ENCODE assay signal across 12 cellular contexts in the genomic region with DNA sequence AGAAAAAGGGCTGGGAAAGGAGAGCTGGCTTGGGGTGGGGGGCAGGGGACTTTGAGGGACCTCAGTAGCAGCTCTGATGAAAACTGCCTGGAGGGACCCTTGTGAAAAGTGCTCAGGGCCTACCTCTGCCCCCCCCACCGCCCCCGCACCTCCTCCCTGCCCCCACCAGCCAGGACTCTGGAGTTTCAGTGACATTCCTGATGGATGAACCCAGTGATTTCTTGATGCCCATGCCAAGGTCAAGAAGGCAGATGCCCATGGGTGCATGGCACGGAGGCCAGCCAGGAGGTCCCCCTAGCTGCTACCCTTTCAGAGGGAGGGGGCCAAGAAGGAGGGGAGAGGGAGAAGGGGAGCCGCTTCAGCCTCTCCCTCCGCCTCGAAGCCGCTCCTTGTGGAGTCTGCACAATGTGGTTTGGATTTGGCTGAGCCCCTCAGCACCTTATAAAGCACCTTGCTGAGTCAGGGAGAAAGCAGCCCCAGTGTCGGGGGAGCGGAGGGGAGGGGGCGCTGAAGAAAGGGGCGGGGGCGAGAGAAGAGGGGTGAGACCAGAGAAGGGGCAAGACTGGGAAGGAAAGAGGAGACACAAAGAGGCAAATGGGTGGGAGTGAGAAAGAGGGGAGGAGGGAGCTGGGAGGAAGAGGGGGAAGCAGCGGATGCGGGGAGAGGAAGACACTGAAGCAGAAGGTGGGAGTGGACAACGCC. TPM values are rescaled to one million over a fixed set of nuclear protein-coding genes. Genes with fewer than 3 reads are reported as not detected.
DNase-seq lines count a peak whose midpoint lies in the region; ATAC-seq and TF ChIP-seq lines count a peak whose summit lies in the region.
"Had no signal": no experiment of that assay in that cellular context is flagged by ENCODE, and none has a peak within 500 bp of the region (broad histone marks: within the 10 kb centered on the region; RNA-seq: fewer than 3 reads in every experiment).

No MANE protein-coding gene starts in this region.

- H2AFZ ChIP-seq in neural progenitor cell (replicated peaks) = peak overlapping the region; percentile 38

- BruUV-seq in A673 (replicated peaks; lab: Mats Ljungman, UMichigan) = no TSS peak

- 3% methylated on average over 13 of the region's 15 CpGs for WGBS in HUES64

- CTCF ChIA-PET in A673 (lab: Charles Lee) = no interaction called here

- peaks cover 45% of the 10 kb centered on the region for H3K27me3 ChIP-seq in HUES64 (ENCODE audit: insufficient read depth, low read length)
- H3K27me3 ChIP-seq in neural progenitor cell = peaks cover 73% of the 10 kb centered on the region
- no peaks in the 10 kb centered on the region for H3K27me3 ChIP-seq in A673 (replicated peaks; ENCODE audit: insufficient read depth, low read depth, low read length, poor library complexity)

- H3K36me3 ChIP-seq in HUES64 (ENCODE audit: insufficient read depth, low read length) (no peaks in the 10 kb centered on the region), neural progenitor cell (no peaks in the 10 kb centered on the region), A673 (ENCODE audit: insufficient read depth, low read length, poor library complexity, severe bottlenecking) (no peaks in the 10 kb centered on the region)
- H3K36me3 ChIP-seq: left ventricle myocardium inferior had no signal

- ATAC-seq in HG02642 (IDR thresholded peaks at IDR 0.05; ENCODE audit: poor library complexity, unreplicated experiment) (no peak), GM21526 (IDR thresholded peaks at IDR 0.05; ENCODE audit: low FRiP score, unreplicated experiment) (no peak), HG02571 (IDR thresholded peaks at IDR 0.05; ENCODE audit: unreplicated experiment) (no peak)

- H3K27ac Mint-ChIP-seq in CD14-positive monocyte (peak overlapping the region in 1 of 7 donors; percentile 13), neural progenitor cell (no peak overlapping the region)
- H3K27ac Mint-ChIP-seq: activated naive CD8-positive, alpha-beta T cell had no signal

- intact Hi-C loops in CD14-positive monocyte (cut with micrococcal nuclease) = no loop called here
- intact Hi-C loops in A673 (cut with micrococcal nuclease; ENCODE audit: unreplicated experiment) = no loop called here

- H3K4me3 Mint-ChIP-seq in CD14-positive monocyte (peak overlapping the region in 1 of 2 donors; percentile 26), neural progenitor cell (peak overlapping the region; percentile 72)

- H3K27me3 Mint-ChIP-seq in CD14-positive monocyte (ENCODE audit: low read depth in 3 of 3) (peaks cover 6 to 13% (median 9%) of the 10 kb centered on the region in 3 donors), neural progenitor cell (ENCODE audit: insufficient read depth, low read depth) (peaks cover 23% of the 10 kb centered on the region)
- H3K27me3 Mint-ChIP-seq: activated naive CD8-positive, alpha-beta T cell had no signal

- no peaks in the 10 kb centered on the region for H3K9me3 ChIP-seq in HUES64 (ENCODE audit: insufficient read depth, low read depth, low read length)
- H3K9me3 ChIP-seq in neural progenitor cell (ENCODE audit: low read depth) = no peaks in the 10 kb centered on the region
- no peaks in the 10 kb centered on the region for H3K9me3 ChIP-seq in A673 (ENCODE audit: low read depth, low read length, poor library complexity, severe bottlenecking)
- H3K9me3 ChIP-seq: left ventricle myocardium inferior had no signal

- H3K4me3 ChIP-seq in HUES64 (ENCODE audit: low read length) (peak overlapping the region; percentile 36), epithelial cell of proximal tubule (ENCODE audit: low read depth, low read length) (peak overlapping the region; percentile 29), neural progenitor cell (peak overlapping the region; percentile 32), A673 (ENCODE audit: low read depth, low read length, poor library complexity, severe bottlenecking) (no peak overlapping the region)

- TF ChIP-seq CTCF in CD14-positive monocyte (IDR thresholded peaks at IDR 0.05) = no peak
- no peak for TF ChIP-seq CTCF in epithelial cell of proximal tubule (conservative IDR thresholded peaks at IDR 0.05; ENCODE audit: low read depth, low read length)
- no peak for TF ChIP-seq CTCF in neural progenitor cell (IDR thresholded peaks at IDR 0.05)
- no peak for TF ChIP-seq CTCF in A673 (conservative IDR thresholded peaks at IDR 0.05; ENCODE audit: low read depth, low read length)

- H3K36me3 Mint-ChIP-seq in CD14-positive monocyte (peaks cover 0 to under 1% of the 10 kb centered on the region in 2 donors), neural progenitor cell (no peaks in the 10 kb centered on the region)
- H3K36me3 Mint-ChIP-seq: activated naive CD8-positive, alpha-beta T cell had no signal

- H3K4me1 Mint-ChIP-seq in CD14-positive monocyte = peaks cover 50% of the 10 kb centered on the region
- peaks cover 44% of the 10 kb centered on the region for H3K4me1 Mint-ChIP-seq in neural progenitor cell

- H3K9me3 Mint-ChIP-seq in CD14-positive monocyte (peaks cover 0 to 2% (median 0%) of the 10 kb centered on the region in 7 donors), neural progenitor cell (no peaks in the 10 kb centered on the region)

- peaks cover 46% of the 10 kb centered on the region for H3F3A ChIP-seq in neural progenitor cell (ENCODE audit: low read depth)

- no peak overlapping the region for H3K27ac ChIP-seq in HUES64 (ENCODE audit: low read depth, low read length)
- no peak overlapping the region for H3K27ac ChIP-seq in neural progenitor cell
- H3K27ac ChIP-seq in A673 (ENCODE audit: low read depth, low read length, poor library complexity, severe bottlenecking) = no peak overlapping the region
- H3K27ac ChIP-seq: left ventricle myocardium inferior had no signal

- H3K4me1 ChIP-seq in HUES64 (ENCODE audit: insufficient read depth, low read length) (peaks cover 34% of the 10 kb centered on the region), neural progenitor cell (peaks cover 51% of the 10 kb centered on the region), A673 (ENCODE audit: insufficient read depth, low read length, poor library complexity, severe bottlenecking) (peaks cover 35% of the 10 kb centered on the region)

- DNase-seq in CD14-positive monocyte (ENCODE audit: low spot score) = peak; percentile 34
- no peak for DNase-seq in epithelial cell of proximal tubule (ENCODE audit: low read depth)
- DNase-seq in neural progenitor cell (ENCODE audit: low spot score) = peak; percentile 41
- no peak for DNase-seq in A673 (ENCODE audit: low spot score)
- DNase-seq: left ventricle myocardium inferior, MM.1S had no signal

- H3K9ac ChIP-seq in HUES64 (ENCODE audit: low read depth, low read length) = no peak overlapping the region
- H3K9ac ChIP-seq in neural progenitor cell = no peak overlapping the region

- peak overlapping the region; percentile 92 for H3K4me2 ChIP-seq in neural progenitor cell

- POLR2A ChIA-PET in A673 (lab: Charles Lee; ENCODE audit: low non-redundant PET) = interaction anchor here (0.6 kb wide), 1 partner anchor 28 kb away, joined by 3 read pairs; no protein-coding TSS in a partner anchor

- H3K79me2 ChIP-seq in neural progenitor cell (ENCODE audit: low read depth) = no peaks in the 10 kb centered on the region

- peaks cover 16% of the 10 kb centered on the region for H4K20me1 ChIP-seq in neural progenitor cell (ENCODE audit: low read depth)

RNA-seq across cellular contexts. Expression of gene CLCF1, which starts 2.1 kb away (rescaled TPM):
- under 1 TPM; 0.44 to 0.94 TPM for polyA plus RNA-seq in CD14-positive monocyte
- polyA plus RNA-seq in HUES64 (2013, experiment 1 of 2) = 1.6 TPM
- polyA plus RNA-seq in HUES64 (2013, experiment 2 of 2) = 1.7 TPM
- total RNA-seq in epithelial cell of proximal tubule (23.8 and 44.6 TPM in 2 replicates), neural progenitor cell (ENCODE audit: low replicate concordance) (2.0 and 3.7 TPM in 2 replicates), A673 (2021) (0.69 and 0.87 TPM in 2 replicates)

RNA-seq across cellular contexts. Expression of gene RAD9A, which starts 16.3 kb away (rescaled TPM):
- polyA plus RNA-seq in CD14-positive monocyte = 1 to 10 TPM; 3.7 to 3.8 TPM
- polyA plus RNA-seq in HUES64 (2013, experiment 1 of 2) = 14.5 TPM
- polyA plus RNA-seq in HUES64 (2013, experiment 2 of 2) = 17.0 TPM
- total RNA-seq in epithelial cell of proximal tubule = 13.9 and 20.9 TPM in 2 replicates
- total RNA-seq in neural progenitor cell (ENCODE audit: low replicate concordance) = 10.4 and 37.5 TPM in 2 replicates
- total RNA-seq in A673 (2021) = 43.0 and 55.0 TPM in 2 replicates

RNA-seq across cellular contexts. Expression of gene POLD4, which starts 22.1 kb away (rescaled TPM):
- polyA plus RNA-seq in CD14-positive monocyte = 100 to 1,000 TPM; 157 to 176 TPM
- polyA plus RNA-seq in HUES64 (2013, experiment 1 of 2) = 16.3 TPM
- polyA plus RNA-seq in HUES64 (2013, experiment 2 of 2) = 19.7 TPM
- 68.1 and 174 TPM in 2 replicates for total RNA-seq in epithelial cell of proximal tubule
- 1.1 and 17.8 TPM in 2 replicates for total RNA-seq in neural progenitor cell (ENCODE audit: low replicate concordance)
- total RNA-seq in A673 (2021) = 13.2 and 14.3 TPM in 2 replicates

RNA-seq across cellular contexts. Expression of gene PPP1CA, which starts 26.2 kb away (rescaled TPM):
- polyA plus RNA-seq in CD14-positive monocyte = 100 to 1,000 TPM; 461 to 551 TPM
- 198 TPM for polyA plus RNA-seq in HUES64 (2013, experiment 1 of 2)
- 197 TPM for polyA plus RNA-seq in HUES64 (2013, experiment 2 of 2)
- total RNA-seq in epithelial cell of proximal tubule (359 and 365 TPM in 2 replicates), neural progenitor cell (ENCODE audit: low replicate concordance) (102 and 189 TPM in 2 replicates), A673 (2021) (239 TPM in 2 replicates)

RNA-seq across cellular contexts. Expression of gene TBC1D10C, which starts 28.4 kb away (rescaled TPM):
- polyA plus RNA-seq in CD14-positive monocyte = 10 to 100 TPM; 68.6 to 72.9 TPM
- polyA plus RNA-seq in HUES64 (2013, experiment 1 of 2) = 0.90 TPM
- polyA plus RNA-seq in HUES64 (2013, experiment 2 of 2) = 1.6 TPM
- 0.14 and 0.17 TPM in 2 replicates for total RNA-seq in epithelial cell of proximal tubule
- total RNA-seq in neural progenitor cell (ENCODE audit: low replicate concordance) = 0.15 and 1.1 TPM in 2 replicates
- total RNA-seq in A673 (2021) = not detected in 2 replicates
- total RNA-seq: fibroblast of villous mesenchyme had no signal

Comparison
In these comparisons a context has a peak if more than half of its experiments do, and no peak if none do; other contexts are left out.
1. DNase-seq: peak in CD14-positive monocyte (single experiment) and neural progenitor cell (single experiment); none in epithelial cell of proximal tubule (single experiment) and A673 (single experiment).